ENCODE assay signal across 8 cellular contexts in the genomic region with DNA sequence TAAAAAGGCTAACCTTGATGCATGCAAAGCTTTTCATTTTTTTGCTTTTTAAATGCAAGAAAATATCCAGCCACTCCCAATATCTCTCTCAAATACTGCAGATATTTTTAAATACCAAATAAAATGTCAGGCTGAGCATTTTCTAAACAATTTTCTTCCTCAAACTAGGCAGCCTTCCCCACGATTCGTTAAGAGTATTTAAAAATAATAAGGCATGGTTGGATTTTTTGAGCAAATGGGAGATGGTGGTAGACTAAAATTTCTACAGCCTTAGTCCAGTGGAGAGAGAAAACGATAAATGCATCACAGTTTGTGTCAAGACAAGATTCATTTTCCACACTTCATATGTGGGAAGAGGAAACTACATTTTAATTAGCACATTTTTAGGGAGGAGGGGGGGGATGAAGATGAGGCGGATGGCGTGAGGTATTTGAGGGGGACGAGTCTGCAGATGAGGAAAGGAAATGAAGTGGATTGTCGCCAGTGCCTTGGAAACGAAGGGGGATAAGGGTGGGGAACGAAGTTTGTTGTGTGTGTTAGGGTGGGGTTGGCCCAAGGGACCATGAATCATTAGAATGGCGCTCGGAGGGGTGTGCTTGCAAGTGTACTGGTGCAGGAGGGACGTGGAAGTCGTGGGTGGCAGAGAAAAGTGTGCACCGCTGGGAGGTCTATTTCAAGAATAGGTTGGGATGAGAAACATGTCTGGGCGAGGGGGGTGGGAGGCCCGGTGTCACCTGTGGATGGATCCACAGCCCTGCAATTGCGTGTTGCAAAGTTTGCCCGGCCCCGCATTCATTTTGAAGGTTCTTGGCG. TPM values are rescaled to one million over a fixed set of nuclear protein-coding genes. Genes with fewer than 3 reads are reported as not detected.
DNase-seq lines count a peak whose midpoint lies in the region; ATAC-seq lines count a peak whose summit lies in the region.

No MANE protein-coding gene starts in this region.

- H3K27ac ChIP-seq in caudate nucleus (ENCODE audit: low read depth, low read length): peak overlapping the region; percentile 96

- ATAC-seq in HG03354 (IDR thresholded peaks at IDR 0.05; ENCODE audit: poor library complexity, severe bottlenecking, unreplicated experiment): no peak
- no peak for ATAC-seq in HG03521 (IDR thresholded peaks at IDR 0.05; ENCODE audit: unreplicated experiment)

- DNase-seq in Ammon's horn (ENCODE audit: low spot score): peak; percentile 58
- DNase-seq in HT1080 (ENCODE audit: low read depth): peak; percentile 33
- DNase-seq in caudate nucleus (lab: John Stamatoyannopoulos, UW): peak in 47 of 61 donors; percentile 37 to 85 (median 66)
- peak; percentile 53 for DNase-seq in kidney glomerular epithelial cell (lab: John Stamatoyannopoulos, UW)
- peak; percentile 54 for DNase-seq in stromal cell of bone marrow (ENCODE audit: low read depth)
- no peak for DNase-seq in HuH-7.5 (ENCODE audit: low spot score)

RNA-seq across cellular contexts. Expression of a gene that starts 1.2 kb away (rescaled TPM):
- 22.5 and 25.8 TPM in 2 replicates for total RNA-seq in HT1080 (2014; rRNA removed; shearing (Covaris generic))
- polyA plus RNA-seq in HT1080 (2015; cell fraction: cytosol; rRNA removed): 13.5 and 17.0 TPM in 2 replicates
- polyA plus RNA-seq in HT1080 (2015; cell fraction: nucleus; rRNA removed): 52.7 and 167 TPM in 2 replicates
